Comparison of ENCODE assay signal across 1 cellular context in genomic region chr12:14957769-14958168, GRCh38.
TF ChIP-seq lines count a peak whose summit lies in the region.

No MANE protein-coding gene starts in this region.

TF ChIP-seq in GM23338, 12 proteins besides CTCF, POLR2A, EP300 and RAD21 (continued from another document):
- no peak for TF ChIP-seq ZNF462 (CRISPR knock-in tag; IDR thresholded peaks at IDR 0.05)
- no peak for TF ChIP-seq EZH2 (IDR thresholded peaks at IDR 0.05; ENCODE audit: low read depth, unreplicated experiment)
- TF ChIP-seq NANOG (IDR thresholded peaks at IDR 0.05; ENCODE audit: borderline replicate concordance), result no peak
- no peak for TF ChIP-seq ZNF114 (CRISPR knock-in tag; IDR thresholded peaks at IDR 0.05)
- no peak for TF ChIP-seq CREB1 (CRISPR knock-in tag; IDR thresholded peaks at IDR 0.05; ENCODE audit: low read depth)
- TF ChIP-seq POLR2AphosphoS5 (IDR thresholded peaks at IDR 0.05; ENCODE audit: low read depth), result no peak
- no peak for TF ChIP-seq STAT1 (IDR thresholded peaks at IDR 0.05; ENCODE audit: unreplicated experiment)
- TF ChIP-seq ETS1 (IDR thresholded peaks at IDR 0.05), result no peak
- TF ChIP-seq JUNB (IDR thresholded peaks at IDR 0.05; ENCODE audit: unreplicated experiment), result no peak
